28 cellular contexts compared by ENCODE assay signal in the genomic region with DNA sequence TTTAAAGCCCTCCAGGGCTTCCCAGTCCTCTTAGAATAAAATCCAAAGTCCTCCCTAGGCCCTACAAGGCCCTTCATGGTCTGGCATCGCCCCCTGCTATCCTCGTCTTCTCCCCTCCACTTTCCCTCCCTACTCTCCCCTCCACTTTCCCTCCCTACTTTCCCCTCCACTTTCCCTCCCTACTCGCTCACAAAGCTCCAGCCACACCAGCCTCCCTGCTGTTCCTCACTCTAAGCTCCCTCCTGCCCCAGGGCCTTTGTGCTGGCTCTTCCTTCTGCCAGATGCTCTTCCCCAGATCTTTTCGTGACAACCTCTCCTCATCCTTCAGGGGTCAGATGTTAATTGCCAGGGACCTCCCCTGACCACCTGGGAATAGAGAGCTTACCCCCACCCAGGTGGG. TPM values are rescaled to one million over a fixed set of nuclear protein-coding genes. Genes with fewer than 3 reads are reported as not detected.
DNase-seq lines count a peak whose midpoint lies in the region; ATAC-seq, FAIRE-seq and TF ChIP-seq lines count a peak whose summit lies in the region.
"Had no signal": no experiment of that assay in that cellular context is flagged by ENCODE, and none has a peak within 500 bp of the region (broad histone marks: within the 10 kb centered on the region; RNA-seq: fewer than 3 reads in every experiment).

No MANE protein-coding gene starts in this region.

- no peaks in the 10 kb centered on the region for H3K4me1 Mint-ChIP-seq in H9
- peaks cover 12% of the 10 kb centered on the region for H3K4me1 Mint-ChIP-seq in stimulated activated effector memory CD8-positive, alpha-beta T cell treated with anti-CD3 and anti-CD28 coated beads, Interleukin-12 subunit alpha, Interleukin-12 subunit beta, amount 100 ng/mL, for 72 hours

- H3K36me3 ChIP-seq in BLaER1: peaks cover 22% of the 10 kb centered on the region; the same call in 1 of the 2 replicates
- no peaks in the 10 kb centered on the region; the same call in 2 of the 3 replicates for H3K36me3 ChIP-seq in K562 (ENCODE audit: control insufficient read depth, insufficient read depth, low read length)
- peaks cover 49% of the 10 kb centered on the region for H3K36me3 ChIP-seq in suprapubic skin
- H3K36me3 ChIP-seq: SJCRH30 had no signal

- ATAC-seq in K562 (no peak), left colon (no peak), GM19467 (IDR thresholded peaks at IDR 0.05; ENCODE audit: unreplicated experiment) (no peak)
- no peak for ATAC-seq in stimulated activated effector memory CD8-positive, alpha-beta T cell treated with anti-CD3 and anti-CD28 coated beads, Interleukin-12 subunit alpha, Interleukin-12 subunit beta, amount 100 ng/mL, for 72 hours
- ATAC-seq: PC-3, Right ventricle myocardium inferior, SK-N-SH treated with all-trans-retinoic acid at 6 μM for 48 hours had no signal

- H3K27ac Mint-ChIP-seq in H9: peak overlapping the region; percentile 14 to 46 (median 29); a peak in 2 of 7 replicates
- peak overlapping the region; percentile 91 for H3K27ac Mint-ChIP-seq in stimulated activated effector memory CD8-positive, alpha-beta T cell treated with anti-CD3 and anti-CD28 coated beads, Interleukin-12 subunit alpha, Interleukin-12 subunit beta, amount 100 ng/mL, for 72 hours
- H3K27ac Mint-ChIP-seq: HFFc6 had no signal

- no peak for TF ChIP-seq RAD21 in K562 (CRISPR knock-in tag; conservative IDR thresholded peaks at IDR 0.05 in 1 of 2, IDR thresholded peaks at IDR 0.05 in 1 of 2)

- POLR2A ChIA-PET in K562 (lab: Yijun Ruan, JAX): interaction anchor here (0.7 to 1.9 kb wide), 2 partner anchors 50 to 121 kb away, joined by 3 to 8 read pairs; no protein-coding TSS in a partner anchor

- H3K23ac ChIP-seq in H9 (ENCODE audit: insufficient read length, low read depth, low read length): no peak overlapping the region

- no peak overlapping the region for H2BK5ac ChIP-seq in H9 (ENCODE audit: insufficient read length, low read length)

- H3K4ac ChIP-seq in H9 (ENCODE audit: low read depth, low read length): no peak overlapping the region

- H4K20me1 ChIP-seq in BLaER1: no peaks in the 10 kb centered on the region
- H4K20me1 ChIP-seq in H9 (ENCODE audit: control insufficient read depth, insufficient read depth, insufficient read length): no peaks in the 10 kb centered on the region
- H4K20me1 ChIP-seq in K562 (replicated peaks; ENCODE audit: control insufficient read depth, insufficient read depth, low read length): no peaks in the 10 kb centered on the region

- H3K27ac ChIP-seq in BLaER1 (no peak overlapping the region), H9 (ENCODE audit: insufficient read length, low read depth, low read length) (no peak overlapping the region), K562 (ENCODE audit: extremely low read depth, low read depth, low read length) (no peak overlapping the region), suprapubic skin (no peak overlapping the region)
- H3K27ac ChIP-seq: A549, C4-2B, SJCRH30 had no signal

- H3K14ac ChIP-seq in H9 (ENCODE audit: insufficient read depth, low read length): no peak overlapping the region

- no peak overlapping the region for H4K5ac ChIP-seq in H9 (ENCODE audit: insufficient read length, low read depth, low read length)

- TF ChIP-seq POLR2A in K562 (conservative IDR thresholded peaks at IDR 0.05): no peak
- no peak for TF ChIP-seq POLR2A in suprapubic skin (IDR thresholded peaks at IDR 0.05)

- H2BK15ac ChIP-seq in H9 (ENCODE audit: low read depth, low read length): no peak overlapping the region

- no peak overlapping the region for H3K4me3 Mint-ChIP-seq in H9
- H3K4me3 Mint-ChIP-seq in stimulated activated effector memory CD8-positive, alpha-beta T cell treated with anti-CD3 and anti-CD28 coated beads, Interleukin-12 subunit alpha, Interleukin-12 subunit beta, amount 100 ng/mL, for 72 hours: no peak overlapping the region
- H3K4me3 Mint-ChIP-seq: CD8-positive, alpha-beta memory T cell; HFFc6 had no signal

- H3K9me3 ChIP-seq in BLaER1 (no peaks in the 10 kb centered on the region), H9 (ENCODE audit: control insufficient read depth, low read depth, low read length) (no peaks in the 10 kb centered on the region), K562 (replicated peaks; ENCODE audit: control insufficient read depth, insufficient read depth, low read depth, low read length) (no peaks in the 10 kb centered on the region), suprapubic skin (no peaks in the 10 kb centered on the region)
- H3K9me3 ChIP-seq: A549, SJCRH30 had no signal

- H3K79me1 ChIP-seq in H9 (ENCODE audit: insufficient read depth, low read depth, low read length, poor library complexity, severe bottlenecking): no peaks in the 10 kb centered on the region

- no peak for DNase-seq in H9
- no peak for DNase-seq in K562 (ENCODE audit: extremely low read depth in 1 of 4, low spot score in 3 of 4)
- no peak for DNase-seq in stimulated activated effector memory CD8-positive, alpha-beta T cell treated with anti-CD3 and anti-CD28 coated beads, Interleukin-12 subunit alpha, Interleukin-12 subunit beta, amount 100 ng/mL, for 72 hours (ENCODE audit: low spot score in 2 of 2)
- no peak for DNase-seq in suprapubic skin (ENCODE audit: low spot score in 2 of 2)
- DNase-seq in left colon: no peak
- DNase-seq: AML-193; CD8-positive, alpha-beta memory T cell; DMS 273 treated with DMSO at 0.1 percent for 48 hours; DMS79; EL; GDM1; HFFc6; KG1; MM.1S; NCI-H2029; NCI-H446; NCI-H524 treated with DMSO at 0.1 percent for 48 hours; NCI-H774; PC-3; SJCRH30 had no signal

- TF ChIP-seq CTCF in H9 (conservative IDR thresholded peaks at IDR 0.05): no peak
- TF ChIP-seq CTCF in K562 (IDR thresholded peaks at IDR 0.05 in 2 of 3, conservative IDR thresholded peaks at IDR 0.05 in 1 of 3; ENCODE audit: insufficient read depth in 2 of 3, low read depth in 1 of 3, low read length in 3 of 3): no peak
- no peak for TF ChIP-seq CTCF in suprapubic skin (IDR thresholded peaks at IDR 0.05)

- no peak overlapping the region for H2AFZ ChIP-seq in H9 (ENCODE audit: low read length)
- no peak overlapping the region for H2AFZ ChIP-seq in K562 (ENCODE audit: low read depth, low read length)

- CTCF ChIA-PET in K562 (lab: Yijun Ruan, JAX; ENCODE audit: low intra/inter-chr PET ratio): no interaction called here

- H3K9me1 ChIP-seq in K562 (ENCODE audit: control insufficient read depth, insufficient read depth, low read length): no peaks in the 10 kb centered on the region

- in situ Hi-C loops in K562 (cut with MboI): loop anchor here (5.0 kb wide), 1 partner anchor 163 kb away; no protein-coding TSS in a partner anchor

- H3K9ac ChIP-seq in BLaER1 (no peak overlapping the region), H9 (ENCODE audit: extremely low read depth, insufficient read length, low read length) (no peak overlapping the region), K562 (ENCODE audit: insufficient read depth in 1 of 2, low read depth in 2 of 2, low read length in 2 of 2) (peak overlapping the region in 1 of 2 experiments; percentile 43; a peak in 1 of 4 replicates)

- H2BK20ac ChIP-seq in H9 (ENCODE audit: low read depth, low read length, poor library complexity, severe bottlenecking): no peak overlapping the region

- intact Hi-C loops in K562 (cut with micrococcal nuclease): no loop called here
- intact Hi-C loops in left colon (cut with DNase I, micrococcal nuclease): no loop called here

- no peaks in the 10 kb centered on the region for H3K9me3 Mint-ChIP-seq in H9
- no peaks in the 10 kb centered on the region for H3K9me3 Mint-ChIP-seq in stimulated activated effector memory CD8-positive, alpha-beta T cell treated with anti-CD3 and anti-CD28 coated beads, Interleukin-12 subunit alpha, Interleukin-12 subunit beta, amount 100 ng/mL, for 72 hours
- H3K9me3 Mint-ChIP-seq: CD8-positive, alpha-beta memory T cell; HFFc6 had no signal

- H3T11ph ChIP-seq in H9 (ENCODE audit: low read length): no peak overlapping the region

- BruUV-seq in K562 (replicated peaks; lab: Mats Ljungman, UMichigan): no TSS peak

- FAIRE-seq in K562 (lab: Jason Lieb, UNC): no peak
- FAIRE-seq: A549, GM12878, H54 had no signal

- H3K23me2 ChIP-seq in H9 (ENCODE audit: insufficient read length, low read depth, low read length, poor library complexity, severe bottlenecking): no peaks in the 10 kb centered on the region

- no peak overlapping the region for H2AK5ac ChIP-seq in H9 (ENCODE audit: insufficient read length, low read length)

- H3K18ac ChIP-seq in H9 (ENCODE audit: insufficient read length, low read depth, low read length): no peak overlapping the region

- H3K36me3 Mint-ChIP-seq in H9 (ENCODE audit: insufficient read depth in 1 of 3, low read depth in 3 of 3): peaks cover 11 to 57% (median 19%) of the 10 kb centered on the region in 3 experiments; a peak in 6 of 7 replicates
- H3K36me3 Mint-ChIP-seq in stimulated activated effector memory CD8-positive, alpha-beta T cell treated with anti-CD3 and anti-CD28 coated beads, Interleukin-12 subunit alpha, Interleukin-12 subunit beta, amount 100 ng/mL, for 72 hours: peaks cover 11% of the 10 kb centered on the region

- H3K27me3 ChIP-seq in BLaER1: no peaks in the 10 kb centered on the region
- no peaks in the 10 kb centered on the region for H3K27me3 ChIP-seq in H9 (ENCODE audit: insufficient read depth, low read length)
- no peaks in the 10 kb centered on the region for H3K27me3 ChIP-seq in K562 (ENCODE audit: control insufficient read depth in 2 of 2, insufficient read depth in 2 of 2, low read length in 2 of 2)
- no peaks in the 10 kb centered on the region for H3K27me3 ChIP-seq in suprapubic skin
- H3K27me3 ChIP-seq: SJCRH30 had no signal

- H3K27me3 Mint-ChIP-seq in H9 (ENCODE audit: low read depth): no peaks in the 10 kb centered on the region
- H3K27me3 Mint-ChIP-seq: CD8-positive, alpha-beta memory T cell had no signal

- H4K8ac ChIP-seq in H9 (replicated peaks; ENCODE audit: insufficient read length, low read depth, low read length): no peak overlapping the region

- H3K4me3 ChIP-seq in BLaER1 (no peak overlapping the region), K562 (no peak overlapping the region), suprapubic skin (no peak overlapping the region)
- H3K4me3 ChIP-seq: A549, GM12878, SJCRH30 had no signal

- TF ChIP-seq EP300 in K562 (IDR thresholded peaks at IDR 0.05; ENCODE audit: low read length): no peak
- no peak for TF ChIP-seq EP300 in suprapubic skin (IDR thresholded peaks at IDR 0.05)

- no peaks in the 10 kb centered on the region; the same call in 1 of the 2 replicates for H3K79me2 ChIP-seq in H9 (ENCODE audit: insufficient read depth, low read length)
- H3K79me2 ChIP-seq in K562 (ENCODE audit: control insufficient read depth, insufficient read depth, low read length): no peaks in the 10 kb centered on the region

- H3K56ac ChIP-seq in H9 (ENCODE audit: insufficient read length, low read depth, low read length): no peak overlapping the region

- H2BK120ac ChIP-seq in H9 (ENCODE audit: low read depth, low read length, poor library complexity, severe bottlenecking): no peak overlapping the region

- H3K4me1 ChIP-seq in BLaER1 (peaks cover 11% of the 10 kb centered on the region), H9 (ENCODE audit: insufficient read depth, low read length) (no peaks in the 10 kb centered on the region), K562 (replicated peaks in 1 of 2; ENCODE audit: control insufficient read depth in 2 of 2, insufficient read depth in 2 of 2, low read length in 2 of 2) (peaks cover 5 to 9% of the 10 kb centered on the region in 2 experiments), suprapubic skin (peaks cover 5% of the 10 kb centered on the region)
- H3K4me1 ChIP-seq: A549, SJCRH30 had no signal

- no peak overlapping the region for H4K91ac ChIP-seq in H9 (ENCODE audit: insufficient read length, low read depth, low read length)

- H2BK12ac ChIP-seq in H9 (ENCODE audit: insufficient read length, low read depth, low read length): no peak overlapping the region

- WGBS in H9 (ENCODE audit: extremely low coverage, insufficient read length, low lambda C conversion rate): 100% methylated on average over 1 of the region's 4 CpGs
- WGBS in K562 (ENCODE audit: insufficient coverage, low coverage, missing lambda C conversion rate): 63% methylated on average over 4 of the region's 4 CpGs
- 90% methylated on average over 4 of the region's 4 CpGs for WGBS in suprapubic skin

- H3K4me2 ChIP-seq in BLaER1 (0 out of 2 replicates have a peak overlapping the region, but pooled peaks have one; percentile 17), H9 (ENCODE audit: insufficient read depth, insufficient read length, low read length) (no peak overlapping the region), K562 (ENCODE audit: insufficient read depth, low read length) (no peak overlapping the region)
- H3K4me2 ChIP-seq: A549 had no signal

RNA-seq across cellular contexts. Expression of a gene that starts 12.8 kb away (rescaled TPM):
- total RNA-seq in H9 (2021) (18.5 and 21.1 TPM in 2 replicates), K562 (2014; rRNA removed) (6.3 and 7.0 TPM in 2 replicates), K562 (2014; rRNA removed; fragmentation: Illumina TruSeq; extraction: Trizol) (2.7 and 4.3 TPM in 2 replicates), K562 (2015; rRNA removed; fragmentation: Illumina TruSeq; extraction: Trizol) (5.2 and 6.0 TPM in 2 replicates), K562 (2021) (11.2 and 15.1 TPM in 2 replicates), suprapubic skin (10 to 100 TPM; 33.0 to 83.8 (median 45.7) TPM), left colon (10 to 100 TPM in 1 of 2 donors, 1 to 10 TPM in 1; 8.0 to 10.6 TPM)
- 15.4 and 51.0 TPM in 2 replicates for total RNA-seq in K562 (2011; cell fraction: chromatin; rRNA removed; ENCODE audit: low replicate concordance)
- 25.4 and 38.4 TPM in 2 replicates for total RNA-seq in K562 (2011; cell fraction: nucleolus; rRNA removed)
- total RNA-seq in K562 (2011; cell fraction: nucleoplasm; rRNA removed): 20.2 and 22.1 TPM in 2 replicates
- polyA plus RNA-seq in K562 (2011; rRNA removed) (21.0 and 33.1 TPM in 2 replicates), K562 (2014; fragmentation: Illumina TruSeq; extraction: Trizol) (4.4 and 10.8 TPM in 2 replicates), K562 (2014; fragmentation: Nextera tagmentation; extraction: Ambion mirVana) (1 to 10 TPM in 1 of 2 experiments, under 1 TPM in 1; 0.73 to 1.1 TPM), K562 (2014; rRNA removed) (14.8 and 17.1 TPM in 2 replicates)
- polyA plus RNA-seq in K562 (2011; cell fraction: cytosol; rRNA removed): 31.5 and 39.3 TPM in 2 replicates
- 84.8 and 93.8 TPM in 2 replicates for polyA plus RNA-seq in K562 (2011; cell fraction: nucleus; rRNA removed)
- 14.3 and 15.2 TPM in 2 replicates for polyA plus RNA-seq in K562 (2012)
- polyA minus RNA-seq in K562 (2011; rRNA and poly(A)+ RNA removed): 7.3 and 9.1 TPM in 2 replicates
- polyA minus RNA-seq in K562 (2011; cell fraction: cytosol; rRNA and poly(A)+ RNA removed): 9.3 and 17.2 TPM in 2 replicates
- 17.2 and 21.5 TPM in 2 replicates for polyA minus RNA-seq in K562 (2011; cell fraction: nucleus; rRNA and poly(A)+ RNA removed)

RNA-seq across cellular contexts. Expression of a gene that starts 37.3 kb away (rescaled TPM):
- 6.3 and 7.7 TPM in 2 replicates for total RNA-seq in H9 (2021)
- 6.0 and 32.3 TPM in 2 replicates for total RNA-seq in K562 (2011; cell fraction: chromatin; rRNA removed; ENCODE audit: low replicate concordance)
- 25.7 and 37.9 TPM in 2 replicates for total RNA-seq in K562 (2011; cell fraction: nucleolus; rRNA removed)
- total RNA-seq in K562 (2011; cell fraction: nucleoplasm; rRNA removed): 15.3 and 20.1 TPM in 2 replicates
- total RNA-seq in K562 (2014; rRNA removed): 19.9 and 27.8 TPM in 2 replicates
- 3.3 and 3.7 TPM in 2 replicates for total RNA-seq in K562 (2014; rRNA removed; fragmentation: Illumina TruSeq; extraction: Trizol)
- total RNA-seq in K562 (2015; rRNA removed; fragmentation: Illumina TruSeq; extraction: Trizol): 8.0 and 8.3 TPM in 2 replicates
- total RNA-seq in K562 (2021): 17.8 and 20.9 TPM in 2 replicates
- polyA plus RNA-seq in K562 (2011; rRNA removed): 10.9 and 15.9 TPM in 2 replicates
- 14.2 and 28.7 TPM in 2 replicates for polyA plus RNA-seq in K562 (2011; cell fraction: cytosol; rRNA removed)
- 22.8 and 30.9 TPM in 2 replicates for polyA plus RNA-seq in K562 (2011; cell fraction: nucleus; rRNA removed)
- polyA plus RNA-seq in K562 (2012): 16.0 and 21.8 TPM in 2 replicates
- polyA plus RNA-seq in K562 (2014; fragmentation: Illumina TruSeq; extraction: Trizol): 8.1 and 13.6 TPM in 2 replicates
- under 1 TPM; 0.17 to 0.32 TPM for polyA plus RNA-seq in K562 (2014; fragmentation: Nextera tagmentation; extraction: Ambion mirVana)
- 10.3 and 15.5 TPM in 2 replicates for polyA plus RNA-seq in K562 (2014; rRNA removed)
- polyA minus RNA-seq in K562 (2011; rRNA and poly(A)+ RNA removed): 11.8 and 19.8 TPM in 2 replicates
- 18.6 and 24.7 TPM in 2 replicates for polyA minus RNA-seq in K562 (2011; cell fraction: cytosol; rRNA and poly(A)+ RNA removed)
- polyA minus RNA-seq in K562 (2011; cell fraction: nucleus; rRNA and poly(A)+ RNA removed): 21.7 and 22.7 TPM in 2 replicates
- total RNA-seq in suprapubic skin: 10 to 100 TPM in 2 of 4 donors, 1 to 10 TPM in 2; 5.2 to 20.4 (median 12.7) TPM
- 1 to 10 TPM; 5.9 to 7.6 TPM for total RNA-seq in left colon

RNA-seq across cellular contexts. Expression of a gene that starts 43.8 kb away (rescaled TPM):
- total RNA-seq in H9 (2021): 32.8 and 33.1 TPM in 2 replicates
- 0.55 and 1.5 TPM in 2 replicates for total RNA-seq in K562 (2011; cell fraction: chromatin; rRNA removed; ENCODE audit: low replicate concordance)
- total RNA-seq in K562 (2011; cell fraction: nucleolus; rRNA removed): 0.79 and 1.2 TPM in 2 replicates
- 0.15 and 0.23 TPM in 2 replicates for total RNA-seq in K562 (2011; cell fraction: nucleoplasm; rRNA removed)
- total RNA-seq in K562 (2014; rRNA removed): not detected in 2 replicates
- 0.04 and 0.06 TPM in 2 replicates for total RNA-seq in K562 (2014; rRNA removed; fragmentation: Illumina TruSeq; extraction: Trizol)
- total RNA-seq in K562 (2015; rRNA removed; fragmentation: Illumina TruSeq; extraction: Trizol): not detected in 2 replicates
- 0.36 and 0.40 TPM in 2 replicates for total RNA-seq in K562 (2021)
- 0.16 and 0.17 TPM in 2 replicates for polyA plus RNA-seq in K562 (2011; rRNA removed)
- polyA plus RNA-seq in K562 (2011; cell fraction: cytosol; rRNA removed): 0.09 and 0.70 TPM in 2 replicates
- polyA plus RNA-seq in K562 (2011; cell fraction: nucleus; rRNA removed): 0.24 and 0.92 TPM in 2 replicates
- polyA plus RNA-seq in K562 (2012): 0.07 and 0.09 TPM in 2 replicates
- polyA plus RNA-seq in K562 (2014; fragmentation: Illumina TruSeq; extraction: Trizol): 0.07 and 0.12 TPM in 2 replicates
- not detected for polyA plus RNA-seq in K562 (2014; fragmentation: Nextera tagmentation; extraction: Ambion mirVana)
- polyA plus RNA-seq in K562 (2014; rRNA removed): 0.05 TPM in 2 replicates
- polyA minus RNA-seq in K562 (2011; rRNA and poly(A)+ RNA removed): 0.15 and 0.28 TPM in 2 replicates
- 1.7 and 2.2 TPM in 2 replicates for polyA minus RNA-seq in K562 (2011; cell fraction: cytosol; rRNA and poly(A)+ RNA removed)
- 0.33 and 0.81 TPM in 2 replicates for polyA minus RNA-seq in K562 (2011; cell fraction: nucleus; rRNA and poly(A)+ RNA removed)
- 100 to 1,000 TPM in 3 of 4 donors, 10 to 100 TPM in 1; 59.0 to 145 (median 104) TPM for total RNA-seq in suprapubic skin
- total RNA-seq in left colon: 10 to 100 TPM; 44.3 to 48.1 TPM
- total RNA-seq: CD8-positive, alpha-beta memory T cell had no signal
- polyA plus RNA-seq: CD8-positive, alpha-beta memory T cell had no signal

Comparison
In these comparisons a context has a peak if more than half of its experiments do, and no peak if none do; other contexts are left out.
1. RNA of a gene that starts 43.8 kb away (total RNA-seq): 59.0 to 145 TPM in suprapubic skin, 44.3 to 48.1 TPM in left colon and 32.8 to 33.1 TPM in H9; 0.04 to 1.5 TPM in K562; every median in the first group is over 10 times any median in the second.